In genomic region chr4:17494833-17495232, GRCh38 we compare ENCODE assay signal across 1 cellular context.
TF ChIP-seq lines count a peak whose summit lies in the region.

No MANE protein-coding gene starts in this region.

TF ChIP-seq in K562, 482 proteins besides CTCF, POLR2A, EP300 and RAD21 (continued from another document):
- TF ChIP-seq GTF3C2 (IDR thresholded peaks at IDR 0.05; ENCODE audit: borderline replicate concordance, extremely low read depth, insufficient read length) (no peak), SFPQ (IDR thresholded peaks at IDR 0.05; ENCODE audit: low read depth, low read length) (no peak), ZNF785 (CRISPR knock-in tag; IDR thresholded peaks at IDR 0.05) (no peak), MYBL2 (IDR thresholded peaks at IDR 0.05; ENCODE audit: low read depth) (no peak), MYBL2 (CRISPR knock-in tag; IDR thresholded peaks at IDR 0.05; ENCODE audit: borderline replicate concordance) (no peak), ATF6 (CRISPR knock-in tag; IDR thresholded peaks at IDR 0.05) (no peak), SIRT6 (IDR thresholded peaks at IDR 0.05; ENCODE audit: low read depth, low read length) (no peak), NONO (IDR thresholded peaks at IDR 0.05; ENCODE audit: low read depth in 2 of 2, low read length in 1 of 2) (no peak), ZNF609 (CRISPR knock-in tag; IDR thresholded peaks at IDR 0.05; ENCODE audit: borderline replicate concordance) (no peak), ZMIZ1 (IDR thresholded peaks at IDR 0.05; ENCODE audit: low read depth in 2 of 2, low read length in 2 of 2) (no peak), RCOR1 (IDR thresholded peaks at IDR 0.05; ENCODE audit: borderline replicate concordance in 1 of 2, low read depth in 2 of 2, low read length in 2 of 2) (no peak), TFAM (CRISPR knock-in tag; conservative IDR thresholded peaks at IDR 0.05) (no peak), ZNF79 (CRISPR knock-in tag; IDR thresholded peaks at IDR 0.05; ENCODE audit: low read depth) (no peak), CLOCK (CRISPR knock-in tag; IDR thresholded peaks at IDR 0.05; ENCODE audit: borderline replicate concordance) (no peak), SUPT5H (IDR thresholded peaks at IDR 0.05) (no peak), NFIX (CRISPR knock-in tag; IDR thresholded peaks at IDR 0.05; ENCODE audit: low read depth) (no peak)
